In genomic region chr6:1652842-1653241, GRCh38 we compare ENCODE assay signal across 8 cellular contexts. TPM values are rescaled to one million over a fixed set of nuclear protein-coding genes. Genes with fewer than 3 reads are reported as not detected.
"Had no signal": no experiment of that assay in that cellular context is flagged by ENCODE, and none has a peak within 500 bp of the region (broad histone marks: within the 10 kb centered on the region; RNA-seq: fewer than 3 reads in every experiment).

No MANE protein-coding gene starts in this region.

- H2AFZ ChIP-seq: GM23248 had no signal

- H3K9me3 Mint-ChIP-seq: IgD-negative memory B cell had no signal

- H3K9ac ChIP-seq: GM23248, KMS-11 had no signal

- H3K4me3 ChIP-seq: GM23248 had no signal

- H3K4me2 ChIP-seq: KMS-11 had no signal

- H3K27ac Mint-ChIP-seq: IgD-negative memory B cell had no signal

- H3K36me3 Mint-ChIP-seq: IgD-negative memory B cell had no signal

- DNase-seq: GM23248, GOT3, H7, HCEC 1CT, KBM-7 had no signal

- H3K27ac ChIP-seq: GM23248, HL-60, KMS-11 had no signal

- H3K4me3 Mint-ChIP-seq: IgD-negative memory B cell had no signal

RNA-seq across cellular contexts. Expression of gene FOXC1, which starts 43.1 kb away (rescaled TPM):
- polyA plus RNA-seq: IgD-negative memory B cell had no signal
